Comparison of ENCODE assay signal across 8 cellular contexts in the genomic region with DNA sequence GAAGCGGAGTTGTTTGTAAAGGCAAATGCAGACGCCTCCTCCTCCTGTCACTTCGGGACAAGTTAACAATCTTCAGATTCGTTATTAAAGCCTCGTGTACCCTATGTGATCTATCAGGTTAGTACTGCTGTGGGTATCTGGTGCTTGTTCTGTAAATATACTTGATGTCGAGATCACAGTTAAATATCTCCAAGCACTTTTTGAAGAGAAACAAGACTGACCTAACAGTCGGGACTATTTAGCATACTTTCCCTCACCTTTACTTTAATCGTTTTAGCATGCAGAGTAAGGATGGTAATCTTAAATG. TPM values are rescaled to one million over a fixed set of nuclear protein-coding genes. Genes with fewer than 3 reads are reported as not detected.
DNase-seq lines count a peak whose midpoint lies in the region; ATAC-seq and TF ChIP-seq lines count a peak whose summit lies in the region.

No MANE protein-coding gene starts in this region.

- H3K4me3 ChIP-seq in body of pancreas (peak overlapping the region; percentile 47 to 61), mesodermal cell (ENCODE audit: extremely low read depth, insufficient read depth, low read length, poor library complexity, severe bottlenecking) (peak overlapping the region; percentile 69), aorta (ENCODE audit: low read length in 2 of 2) (peak overlapping the region; percentile 49 to 81)

- TF ChIP-seq CTCF in body of pancreas (IDR thresholded peaks at IDR 0.05): no peak

- H3K27ac ChIP-seq in body of pancreas: peak overlapping the region in 3 of 4 donors; percentile 79 to 86 (median 85)
- H3K27ac ChIP-seq in mesodermal cell (ENCODE audit: low read depth, low read length, severe bottlenecking): peak overlapping the region; percentile 77
- peak overlapping the region in 1 of 2 donors; percentile 70 for H3K27ac ChIP-seq in aorta (ENCODE audit: low read depth in 1 of 2, low read length in 2 of 2)

- peaks cover 18% of the 10 kb centered on the region for H3K4me1 ChIP-seq in body of pancreas
- no peaks in the 10 kb centered on the region for H3K4me1 ChIP-seq in mesodermal cell (ENCODE audit: control insufficient read depth, insufficient read depth, low read length, poor library complexity, severe bottlenecking)
- H3K4me1 ChIP-seq in aorta (ENCODE audit: control insufficient read depth in 1 of 2, insufficient read depth in 2 of 2, low read length in 2 of 2): no peaks in the 10 kb centered on the region

- no peaks in the 10 kb centered on the region for H3K9me3 Mint-ChIP-seq in stimulated activated naive CD8-positive, alpha-beta T cell treated with anti-CD3 and anti-CD28 coated beads, Interleukin-15, Interleukin-2, amounts not matched to agents 100 ng/mL and 50 ng/mL, for 24 hours

- WGBS in body of pancreas, 2 donors: 0 to 2% methylated on average over 8 of the region's 8 CpGs
- 0% methylated on average over 2 to 4 of the region's 8 CpGs for WGBS in mesodermal cell (ENCODE audit: insufficient coverage in 2 of 2), 2 experiments
- WGBS in aorta, 2 donors: 0 to 1% methylated on average over 8 of the region's 8 CpGs

- intact Hi-C loops in body of pancreas (cut with DNase I) (no loop called here), aorta (cut with DNase I) (loop anchor here (2.0 to 10.0 kb wide), 3 partner anchors 149 to 301 kb away; a partner anchor contains a TSS)

- H3K27me3 ChIP-seq in body of pancreas (no peaks in the 10 kb centered on the region), aorta (ENCODE audit: control insufficient read depth in 1 of 2, insufficient read depth in 2 of 2, low read length in 1 of 2) (no peaks in the 10 kb centered on the region)

- H3K9me3 ChIP-seq in body of pancreas (no peaks in the 10 kb centered on the region), mesodermal cell (ENCODE audit: control insufficient read depth, low read length) (no peaks in the 10 kb centered on the region), aorta (ENCODE audit: control insufficient read depth, low read length) (no peaks in the 10 kb centered on the region)

- no peak for DNase-seq in stimulated activated naive CD8-positive, alpha-beta T cell treated with anti-CD3 and anti-CD28 coated beads, Interleukin-15, Interleukin-2, amounts not matched to agents 100 U/mL and 50 U/mL, for 24 hours
- DNase-seq in body of pancreas (no peak), aorta (no peak), T-helper 9 cell (no peak), NCI-H1105 (lab: John Stamatoyannopoulos, UW) (no peak)

- H3K27ac Mint-ChIP-seq in stimulated activated naive CD8-positive, alpha-beta T cell treated with anti-CD3 and anti-CD28 coated beads, Interleukin-15, Interleukin-2, amounts not matched to agents 100 ng/mL and 50 ng/mL, for 24 hours: peak overlapping the region; percentile 96

- peaks cover 9% of the 10 kb centered on the region for H3K27me3 Mint-ChIP-seq in stimulated activated naive CD8-positive, alpha-beta T cell treated with anti-CD3 and anti-CD28 coated beads, Interleukin-15, Interleukin-2, amounts not matched to agents 100 ng/mL and 50 ng/mL, for 24 hours

- TF ChIP-seq POLR2A in body of pancreas (IDR thresholded peaks at IDR 0.05): no peak

- ATAC-seq in stimulated activated naive CD8-positive, alpha-beta T cell treated with anti-CD3 and anti-CD28 coated beads, Interleukin-15, Interleukin-2, amounts not matched to agents 100 U/mL and 50 U/mL, for 24 hours: no peak
- ATAC-seq in body of pancreas (no peak), aorta (ENCODE audit: low FRiP score) (no peak), HG02870 (IDR thresholded peaks at IDR 0.05; ENCODE audit: unreplicated experiment) (no peak)

- H3K4me1 Mint-ChIP-seq in stimulated activated naive CD8-positive, alpha-beta T cell treated with anti-CD3 and anti-CD28 coated beads, Interleukin-15, Interleukin-2, amounts not matched to agents 100 ng/mL and 50 ng/mL, for 24 hours (ENCODE audit: low read depth): peaks cover 35% of the 10 kb centered on the region

- H3K36me3 Mint-ChIP-seq in stimulated activated naive CD8-positive, alpha-beta T cell treated with anti-CD3 and anti-CD28 coated beads, Interleukin-15, Interleukin-2, amounts not matched to agents 100 ng/mL and 50 ng/mL, for 24 hours (ENCODE audit: low read depth): peaks cover 17% of the 10 kb centered on the region

- no peaks in the 10 kb centered on the region for H3K36me3 ChIP-seq in body of pancreas (replicated peaks in 1 of 2; ENCODE audit: insufficient read depth in 1 of 2, low read depth in 2 of 2)
- H3K36me3 ChIP-seq in mesodermal cell (ENCODE audit: control insufficient read depth, insufficient read depth, low read length): peaks cover 13% of the 10 kb centered on the region
- H3K36me3 ChIP-seq in aorta (ENCODE audit: control insufficient read depth in 1 of 2, insufficient read depth in 2 of 2, low read length in 1 of 2): no peaks in the 10 kb centered on the region

- H3K4me3 Mint-ChIP-seq in stimulated activated naive CD8-positive, alpha-beta T cell treated with anti-CD3 and anti-CD28 coated beads, Interleukin-15, Interleukin-2, amounts not matched to agents 100 ng/mL and 50 ng/mL, for 24 hours: peak overlapping the region; percentile 96

RNA-seq across cellular contexts. Expression of a gene that starts 0.7 kb away (rescaled TPM):
- 10 to 100 TPM; 14.3 to 15.8 TPM for total RNA-seq in body of pancreas
- 16.8 TPM for polyA plus RNA-seq in mesodermal cell (2013, experiment 1 of 2)
- polyA plus RNA-seq in mesodermal cell (2013, experiment 2 of 2): 17.6 TPM
- total RNA-seq in aorta: 10 to 100 TPM; 28.5 to 35.2 TPM
- polyA plus RNA-seq in aorta: 10 to 100 TPM; 13.3 to 17.4 TPM

RNA-seq across cellular contexts. Expression of a gene that starts 45.8 kb away (rescaled TPM):
- total RNA-seq in body of pancreas (under 1 TPM in 1 of 2 donors, not detected in 1; 0.26 TPM), aorta (under 1 TPM; 0.33 to 0.39 TPM)
- 1.00 TPM for polyA plus RNA-seq in mesodermal cell (2013, experiment 1 of 2)
- polyA plus RNA-seq in mesodermal cell (2013, experiment 2 of 2): 1.3 TPM
- polyA plus RNA-seq in aorta: under 1 TPM in 1 of 2 donors, not detected in 1; 0.28 TPM
